1 cellular context compared by ENCODE assay signal in the genomic region with DNA sequence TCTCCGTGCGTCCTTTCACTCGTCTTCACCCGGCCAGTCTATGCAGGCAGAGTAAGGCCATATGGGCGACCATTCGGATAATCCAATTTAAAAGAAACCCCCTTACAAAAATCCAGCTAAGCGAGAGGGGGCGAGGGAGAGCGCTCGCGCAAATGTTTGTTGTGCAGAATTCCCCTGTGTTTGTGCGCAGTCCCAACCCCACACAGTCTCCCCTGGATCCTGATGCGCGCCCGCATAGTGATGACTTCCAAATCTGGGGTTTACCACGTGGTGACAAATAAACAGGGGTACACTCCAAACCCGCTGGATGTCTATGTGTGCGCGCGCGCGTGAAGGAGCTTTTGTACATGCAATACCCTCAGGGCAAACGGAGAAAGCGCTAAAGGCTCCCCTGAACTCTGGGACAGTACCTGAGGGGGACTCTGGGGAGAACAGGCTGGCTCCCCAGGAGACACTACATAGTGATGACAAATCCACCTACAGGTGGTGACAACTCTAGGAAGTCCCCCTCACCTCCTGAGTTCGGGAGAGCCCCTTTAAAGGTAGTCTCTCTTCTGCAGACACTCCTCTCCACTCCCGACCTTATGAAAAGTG.
TF ChIP-seq lines count a peak whose summit lies in the region.

No MANE protein-coding gene starts in this region.

TF ChIP-seq in HepG2, 621 proteins besides CTCF, POLR2A, EP300 and RAD21:
- TF ChIP-seq EZH2 (conservative IDR thresholded peaks at IDR 0.05; ENCODE audit: low read depth, low read length) (peak; percentile 85), ZNF225 (CRISPR knock-in tag; IDR thresholded peaks at IDR 0.05) (no peak)
TF ChIP-seq in HepG2: peak in this region for 1.
